19 cellular contexts compared by ENCODE assay signal in the genomic region with DNA sequence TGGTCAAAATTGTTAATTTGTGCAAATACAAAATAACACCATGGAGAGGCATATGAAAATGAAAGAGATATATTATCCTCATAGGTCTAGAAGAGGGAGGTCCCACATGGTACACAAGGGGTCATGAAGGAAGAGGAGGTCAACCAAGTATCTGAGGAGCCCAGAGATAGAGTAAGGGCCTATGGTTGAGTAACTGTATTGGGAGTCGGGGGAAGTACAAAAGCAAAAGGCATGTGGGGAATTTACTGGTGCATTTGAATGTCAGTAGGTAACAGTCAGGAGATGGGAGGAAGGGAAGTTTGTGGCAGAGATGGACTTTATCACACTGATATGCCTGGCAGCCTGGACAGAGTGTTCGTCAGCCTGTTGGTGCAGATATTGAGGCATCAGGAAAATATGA.
DNase-seq lines count a peak whose midpoint lies in the region; ATAC-seq and TF ChIP-seq lines count a peak whose summit lies in the region.
"Had no signal": no experiment of that assay in that cellular context is flagged by ENCODE, and none has a peak within 500 bp of the region (broad histone marks: within the 10 kb centered on the region; RNA-seq: fewer than 3 reads in every experiment).

No MANE protein-coding gene starts in this region.

- peaks cover 38% of the 10 kb centered on the region for H3K4me1 Mint-ChIP-seq in WTC11
- H3K4me1 Mint-ChIP-seq: CD4-positive, alpha-beta memory T cell had no signal

- H3K9me3 Mint-ChIP-seq in WTC11, result peaks cover 32% of the 10 kb centered on the region

- H3K27me3 ChIP-seq in HUES48 (ENCODE audit: control insufficient read depth, insufficient read depth, low read length), result no peaks in the 10 kb centered on the region
- H3K27me3 ChIP-seq in GM23248 (replicated peaks; ENCODE audit: insufficient read depth), result no peaks in the 10 kb centered on the region
- H3K27me3 ChIP-seq: BE2C had no signal

- ATAC-seq in WTC11 (peak; percentile 98), GM21423 (IDR thresholded peaks at IDR 0.05; ENCODE audit: unreplicated experiment) (no peak)
- ATAC-seq: A549, HCT116 had no signal

- H3K36me3 Mint-ChIP-seq in WTC11, result peaks cover 32% of the 10 kb centered on the region
- H3K36me3 Mint-ChIP-seq: CD4-positive, alpha-beta memory T cell had no signal

- H3K9ac ChIP-seq in HUES48 (ENCODE audit: low read depth, low read length) (no peak overlapping the region), GM23248 (no peak overlapping the region)

- no peaks in the 10 kb centered on the region for H3K36me3 ChIP-seq in HUES48 (ENCODE audit: control insufficient read depth, insufficient read depth, low read length)
- no peaks in the 10 kb centered on the region for H3K36me3 ChIP-seq in GM23248 (ENCODE audit: low read depth)
- H3K36me3 ChIP-seq: BE2C had no signal

- POLR2A ChIA-PET in WTC11 (lab: Charles Lee), result no interaction called here

- no peaks in the 10 kb centered on the region for H4K20me1 ChIP-seq in GM23248 (ENCODE audit: insufficient read depth)

- no peak overlapping the region for H3K4me3 Mint-ChIP-seq in WTC11
- H3K4me3 Mint-ChIP-seq: CD4-positive, alpha-beta memory T cell had no signal

- H3K9me3 ChIP-seq in HUES48 (ENCODE audit: control insufficient read depth, insufficient read depth, low read length) (peaks cover 14% of the 10 kb centered on the region; the same call in 1 of the 2 replicates), GM23248 (ENCODE audit: low read depth) (no peaks in the 10 kb centered on the region)
- H3K9me3 ChIP-seq: A549, BE2C had no signal

- no peaks in the 10 kb centered on the region; the same call in 1 of the 2 replicates for H3K9me2 ChIP-seq in GM23248 (ENCODE audit: insufficient read depth)

- no peaks in the 10 kb centered on the region for H3K27me3 Mint-ChIP-seq in WTC11 (ENCODE audit: low read depth)
- H3K27me3 Mint-ChIP-seq: CD4-positive, alpha-beta memory T cell had no signal

- peak overlapping the region; percentile 20 for H3K27ac ChIP-seq in HUES48 (ENCODE audit: low read depth, low read length)
- no peak overlapping the region for H3K27ac ChIP-seq in GM23248
- H3K27ac ChIP-seq: A549, C4-2B had no signal

- WGBS in GM23248 (ENCODE audit: low coverage in 1 of 2, low lambda C conversion rate in 2 of 2, missing lambda C conversion rate in 2 of 2), 2 experiments, result 52 to 58% methylated on average over 2 of the region's 2 CpGs

- CTCF ChIA-PET in WTC11 (lab: Charles Lee), result no interaction called here

- H3K79me2 ChIP-seq in GM23248 (ENCODE audit: insufficient read depth), result no peaks in the 10 kb centered on the region

- H3K4me3 ChIP-seq in HUES48 (ENCODE audit: low read depth, low read length) (peak overlapping the region; percentile 40; the same call in 1 of the 2 replicates), GM23248 (no peak overlapping the region)
- H3K4me3 ChIP-seq: A549 had no signal

- DNase-seq in WTC11 (ENCODE audit: low spot score) (no peak), iPS DF 4.7 (ENCODE audit: extremely low read depth, low spot score) (peak; percentile 46), GM23248 (no peak), SIG-M5 treated with dmso at 0.1 percent for 504 hours (lab: John Stamatoyannopoulos, UW; ENCODE audit: unreplicated experiment) (no peak), kidney tubule cell (ENCODE audit: low spot score) (no peak)
- DNase-seq: BE2C; CD4-positive, alpha-beta memory T cell; DMS153; DMS79 treated with DMSO at 0.1 percent for 48 hours; EL; GDM1; GOT3; IMR-90; KBM-7 had no signal

- H3K4me1 ChIP-seq in HUES48 (ENCODE audit: control insufficient read depth, insufficient read depth, low read length) (peaks cover 16% of the 10 kb centered on the region), GM23248 (ENCODE audit: insufficient read depth) (no peaks in the 10 kb centered on the region)
- H3K4me1 ChIP-seq: A549, BE2C had no signal

- peak overlapping the region; percentile 58 for H3K27ac Mint-ChIP-seq in WTC11
- H3K27ac Mint-ChIP-seq: CD4-positive, alpha-beta memory T cell had no signal

- in situ Hi-C loops in GM23248 (cut with MboI), result no loop called here

- no peak for TF ChIP-seq CTCF in WTC11 (IDR thresholded peaks at IDR 0.05)

- no peak overlapping the region for H3K4me2 ChIP-seq in GM23248 (ENCODE audit: unreplicated experiment)
- H3K4me2 ChIP-seq: A549 had no signal

- no peaks in the 10 kb centered on the region for H3F3A ChIP-seq in GM23248 (ENCODE audit: insufficient read depth)

- H2AFZ ChIP-seq in GM23248, result no peak overlapping the region

TF ChIP-seq in WTC11, 78 proteins besides CTCF, POLR2A, EP300 and RAD21:
- TF ChIP-seq MXD4 (CRISPR knock-in tag; IDR thresholded peaks at IDR 0.05; ENCODE audit: borderline replicate concordance) (peak; percentile 65; the same call in 1 of the 2 replicates), ZNF425 (CRISPR knock-in tag; conservative IDR thresholded peaks at IDR 0.05) (0 out of 2 replicates have a peak, but pooled peaks have one; percentile 26), MYBL2 (CRISPR knock-in tag; IDR thresholded peaks at IDR 0.05) (0 out of 2 replicates have a peak, but pooled peaks have one; percentile 19), JAZF1 (CRISPR knock-in tag; IDR thresholded peaks at IDR 0.05) (no peak)
- TF ChIP-seq, protein P1, sequence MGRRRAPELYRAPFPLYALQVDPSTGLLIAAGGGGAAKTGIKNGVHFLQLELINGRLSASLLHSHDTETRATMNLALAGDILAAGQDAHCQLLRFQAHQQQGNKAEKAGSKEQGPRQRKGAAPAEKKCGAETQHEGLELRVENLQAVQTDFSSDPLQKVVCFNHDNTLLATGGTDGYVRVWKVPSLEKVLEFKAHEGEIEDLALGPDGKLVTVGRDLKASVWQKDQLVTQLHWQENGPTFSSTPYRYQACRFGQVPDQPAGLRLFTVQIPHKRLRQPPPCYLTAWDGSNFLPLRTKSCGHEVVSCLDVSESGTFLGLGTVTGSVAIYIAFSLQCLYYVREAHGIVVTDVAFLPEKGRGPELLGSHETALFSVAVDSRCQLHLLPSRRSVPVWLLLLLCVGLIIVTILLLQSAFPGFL (CRISPR knock-in tag; IDR thresholded peaks at IDR 0.05; ENCODE audit: borderline replicate concordance), result no peak
